In genomic region chr7:100886142-100886935, GRCh38 we compare ENCODE assay signal across 17 cellular contexts. TPM values are rescaled to one million over a fixed set of nuclear protein-coding genes. Genes with fewer than 3 reads are reported as not detected.
DNase-seq lines count a peak whose midpoint lies in the region; ATAC-seq and TF ChIP-seq lines count a peak whose summit lies in the region.
"Had no signal": no experiment of that assay in that cellular context is flagged by ENCODE, and none has a peak within 500 bp of the region (broad histone marks: within the 10 kb centered on the region; RNA-seq: fewer than 3 reads in every experiment).

No MANE protein-coding gene starts in this region.

- no peaks in the 10 kb centered on the region for H3K9me2 ChIP-seq in HCT116 (ENCODE audit: insufficient read depth)
- H3K9me2 ChIP-seq in neural cell (ENCODE audit: insufficient read depth, low read length), result no peaks in the 10 kb centered on the region

- no peak for TF ChIP-seq CTCF in HCT116 (IDR thresholded peaks at IDR 0.05 in 2 of 3, conservative IDR thresholded peaks at IDR 0.05 in 1 of 3; ENCODE audit: borderline replicate concordance in 1 of 3, insufficient read depth in 1 of 3, low read depth in 2 of 3, low read length in 2 of 3)
- no peak for TF ChIP-seq CTCF in neural cell (IDR thresholded peaks at IDR 0.05; ENCODE audit: poor library complexity, severe bottlenecking)
- no peak for TF ChIP-seq CTCF in thyroid gland (IDR thresholded peaks at IDR 0.05)

- peaks cover 8% of the 10 kb centered on the region for H3K27me3 Mint-ChIP-seq in T-helper 2 cell treated with Interferon-gamma antibody and Interleukin-4, amounts not matched to agents 5 μg/mL and 100 μg/mL, for 36 hours (ENCODE audit: low read depth)
- peaks cover 12% of the 10 kb centered on the region for H3K27me3 Mint-ChIP-seq in activated naive CD8-positive, alpha-beta T cell treated with anti-CD3 and anti-CD28 coated beads for 36 hours

- H3K4me1 ChIP-seq in HCT116 (ENCODE audit: control insufficient read depth in 1 of 2, insufficient read depth in 2 of 2, low read length in 2 of 2) (peaks cover 8 to 38% of the 10 kb centered on the region in 2 experiments), thyroid gland (peaks cover 17 to 21% of the 10 kb centered on the region in 2 donors)

- peak overlapping the region; percentile 45 for H3K4me3 Mint-ChIP-seq in T-helper 2 cell treated with Interferon-gamma antibody and Interleukin-4, amounts not matched to agents 5 μg/mL and 100 μg/mL, for 36 hours
- H3K4me3 Mint-ChIP-seq in activated naive CD8-positive, alpha-beta T cell treated with anti-CD3 and anti-CD28 coated beads for 36 hours, result peak overlapping the region; percentile 50

- H3K4me2 ChIP-seq in HCT116 (ENCODE audit: low read length), result no peak overlapping the region
- no peak overlapping the region for H3K4me2 ChIP-seq in neural cell (ENCODE audit: low read length)

- H3K9ac ChIP-seq in HCT116 (ENCODE audit: low read length) (no peak overlapping the region), neural cell (ENCODE audit: low read length) (no peak overlapping the region)

- POLR2A ChIA-PET in HCT116 (lab: Charles Lee), result interaction anchor here (0.9 kb wide), 1 partner anchor 11 kb away, joined by 3 read pairs; no protein-coding TSS in a partner anchor

- peaks cover 70% of the 10 kb centered on the region for H3K79me2 ChIP-seq in HCT116 (ENCODE audit: insufficient read depth, low read length)
- H3K79me2 ChIP-seq in neural cell (replicated peaks; ENCODE audit: insufficient read depth, low read length), result no peaks in the 10 kb centered on the region

- no TSS peak for BruUV-seq in HCT116 (replicated peaks; lab: Mats Ljungman, UMichigan)

- RAD21 ChIA-PET in HCT116 (lab: Charles Lee; ENCODE audit: low non-redundant PET in 1 of 2, low total read pairs in 2 of 2, uncharacterized antibody in 2 of 2, unreplicated experiment in 2 of 2), result no interaction called here

- H3K9me3 Mint-ChIP-seq in T-helper 2 cell treated with Interferon-gamma antibody and Interleukin-4, amounts not matched to agents 5 μg/mL and 100 μg/mL, for 36 hours, result no peaks in the 10 kb centered on the region
- no peaks in the 10 kb centered on the region for H3K9me3 Mint-ChIP-seq in activated naive CD8-positive, alpha-beta T cell treated with anti-CD3 and anti-CD28 coated beads for 36 hours

- no peak overlapping the region for H3K4me3 ChIP-seq in HCT116 (replicated peaks in 1 of 2; ENCODE audit: low read depth in 1 of 2, low read length in 2 of 2)
- no peak overlapping the region for H3K4me3 ChIP-seq in neural cell (ENCODE audit: low read length)
- no peak overlapping the region for H3K4me3 ChIP-seq in thyroid gland (replicated peaks in 1 of 3)
- H3K4me3 ChIP-seq: dorsolateral prefrontal cortex had no signal

- WGBS in thyroid gland, 2 donors, result 87 to 91% methylated on average over 20 to 22 of the region's 27 CpGs

- H2AFZ ChIP-seq in HCT116 (ENCODE audit: low read depth, low read length, poor library complexity, severe bottlenecking) (no peak overlapping the region), neural cell (ENCODE audit: low read depth, low read length) (no peak overlapping the region)

- TF ChIP-seq POLR2A in HCT116 (IDR thresholded peaks at IDR 0.05; ENCODE audit: borderline replicate concordance, extremely low read depth, insufficient read depth, insufficient read length) (no peak), thyroid gland (IDR thresholded peaks at IDR 0.05) (no peak)

- no peak for TF ChIP-seq RAD21 in HCT116 (IDR thresholded peaks at IDR 0.05; ENCODE audit: low read depth)
- TF ChIP-seq RAD21 in neural cell (conservative IDR thresholded peaks at IDR 0.05), result no peak

- no peak for DNase-seq in T-helper 2 cell treated with Interferon-gamma antibody and Interleukin-4, amounts not matched to agents 5 μg/mL and 100 μg/mL, for 36 hours (ENCODE audit: low spot score)
- DNase-seq in T-helper 2 cell (no peak), HCT116 (ENCODE audit: low read depth, low spot score) (no peak), thyroid gland (no peak)
- DNase-seq in activated naive CD8-positive, alpha-beta T cell treated with anti-CD3 and anti-CD28 coated beads for 36 hours, result no peak
- DNase-seq: aorta; DMS153; dorsolateral prefrontal cortex; foreskin melanocyte; KG1; NCI-H2029; NK-92 treated with Interleukin-12 subunit alpha and Interleukin-12 subunit beta, amount 100 ng/mL, for 24 hours; small intestine; trophoblast cell had no signal

- CTCF ChIA-PET in HCT116 (lab: Charles Lee), result interaction anchor here (0.8 to 1.4 kb wide), 2 partner anchors 34 to 85 kb away, joined by 3 read pairs; partner anchors contain the start of gene SLC12A9

- peaks cover 51 to 75% of the 10 kb centered on the region in 2 experiments for H3K36me3 ChIP-seq in HCT116 (ENCODE audit: control insufficient read depth in 1 of 2, insufficient read depth in 2 of 2, low read length in 2 of 2)
- peaks cover 18% of the 10 kb centered on the region for H3K36me3 ChIP-seq in neural cell (ENCODE audit: insufficient read depth, low read length)
- peaks cover 70% of the 10 kb centered on the region in 2 donors for H3K36me3 ChIP-seq in thyroid gland

- peaks cover 32% of the 10 kb centered on the region for H3K4me1 Mint-ChIP-seq in T-helper 2 cell treated with Interferon-gamma antibody and Interleukin-4, amounts not matched to agents 5 μg/mL and 100 μg/mL, for 36 hours (ENCODE audit: low read depth)
- peaks cover 55% of the 10 kb centered on the region for H3K4me1 Mint-ChIP-seq in activated naive CD8-positive, alpha-beta T cell treated with anti-CD3 and anti-CD28 coated beads for 36 hours

- H3F3A ChIP-seq in neural cell (ENCODE audit: insufficient read depth, low read length, poor library complexity, severe bottlenecking), result no peaks in the 10 kb centered on the region

- TF ChIP-seq EP300 in neural cell (conservative IDR thresholded peaks at IDR 0.05; ENCODE audit: poor library complexity, severe bottlenecking), result no peak

- intact Hi-C loops in HCT116 (cut with micrococcal nuclease) (no loop called here), thyroid gland (cut with DNase I) (no loop called here)

- no peaks in the 10 kb centered on the region for H3K27me3 ChIP-seq in HCT116 (ENCODE audit: insufficient read depth, low read length)
- H3K27me3 ChIP-seq in neural cell (ENCODE audit: insufficient read depth, low read depth, low read length), result peaks cover 4% of the 10 kb centered on the region
- H3K27me3 ChIP-seq in thyroid gland, result no peaks in the 10 kb centered on the region
- H3K27me3 ChIP-seq: dorsolateral prefrontal cortex had no signal

- H3K36me3 Mint-ChIP-seq in T-helper 2 cell treated with Interferon-gamma antibody and Interleukin-4, amounts not matched to agents 5 μg/mL and 100 μg/mL, for 36 hours (ENCODE audit: low read depth), result peaks cover 68% of the 10 kb centered on the region
- peaks cover 46% of the 10 kb centered on the region for H3K36me3 Mint-ChIP-seq in activated naive CD8-positive, alpha-beta T cell treated with anti-CD3 and anti-CD28 coated beads for 36 hours

- H4K20me1 ChIP-seq in HCT116 (ENCODE audit: insufficient read depth) (no peaks in the 10 kb centered on the region), neural cell (ENCODE audit: insufficient read depth) (no peaks in the 10 kb centered on the region)

- ATAC-seq in HCT116 (no peak), HG03139 (IDR thresholded peaks at IDR 0.05; ENCODE audit: unreplicated experiment) (no peak), GM21381 (IDR thresholded peaks at IDR 0.05; ENCODE audit: unreplicated experiment) (no peak)

- peak overlapping the region; percentile 36; the same call in 1 of the 2 replicates for H3K27ac ChIP-seq in HCT116 (ENCODE audit: low read depth, low read length)
- no peak overlapping the region for H3K27ac ChIP-seq in neural cell (ENCODE audit: low read length)
- H3K27ac ChIP-seq in thyroid gland, result no peak overlapping the region

- peak overlapping the region; percentile 94 for H3K27ac Mint-ChIP-seq in T-helper 2 cell treated with Interferon-gamma antibody and Interleukin-4, amounts not matched to agents 5 μg/mL and 100 μg/mL, for 36 hours
- H3K27ac Mint-ChIP-seq in activated naive CD8-positive, alpha-beta T cell treated with anti-CD3 and anti-CD28 coated beads for 36 hours, result peak overlapping the region; percentile 91

- no peaks in the 10 kb centered on the region for H3K9me3 ChIP-seq in HCT116 (ENCODE audit: control insufficient read depth in 1 of 2, insufficient read depth in 1 of 2, low read depth in 1 of 2, low read length in 2 of 2)
- H3K9me3 ChIP-seq in neural cell (ENCODE audit: low read length), result no peaks in the 10 kb centered on the region
- H3K9me3 ChIP-seq in thyroid gland, result no peaks in the 10 kb centered on the region

TF ChIP-seq in HCT116, 20 proteins besides CTCF, POLR2A, EP300 and RAD21 (continues in another document):
- TF ChIP-seq EZH2 (IDR thresholded peaks at IDR 0.05), result no peak

TF ChIP-seq in neural cell, 6 proteins besides CTCF, POLR2A, EP300 and RAD21 (continues in another document):
- TF ChIP-seq SMC3 (conservative IDR thresholded peaks at IDR 0.05; ENCODE audit: poor library complexity), result no peak

RNA-seq across cellular contexts. Expression of gene UFSP1, which starts 3.2 kb away (rescaled TPM):
- total RNA-seq in HCT116 (2021; ENCODE audit: unreplicated experiment), result 5.6 TPM
- polyA plus RNA-seq in HCT116 (2012), result 2.4 and 3.1 TPM in 2 replicates
- 1 to 10 TPM; 1.7 to 2.3 TPM for total RNA-seq in activated naive CD8-positive, alpha-beta T cell treated with anti-CD3 and anti-CD28 coated beads for 36 hours
- 2.4 and 5.0 TPM in 2 replicates for polyA plus RNA-seq in neural cell
- polyA minus RNA-seq in neural cell, result 5.6 and 7.2 TPM in 2 replicates
- total RNA-seq in thyroid gland, result 10 to 100 TPM in 1 of 4 donors, 1 to 10 TPM in 3; 7.4 to 10.4 (median 8.9) TPM

RNA-seq across cellular contexts. Expression of gene ACHE, which starts 9.3 kb away (rescaled TPM):
- total RNA-seq in HCT116 (2021; ENCODE audit: unreplicated experiment) (1.8 TPM), thyroid gland (1 to 10 TPM; 1.0 to 4.8 (median 1.8) TPM)
- 0.57 and 0.86 TPM in 2 replicates for polyA plus RNA-seq in HCT116 (2012)
- total RNA-seq in activated naive CD8-positive, alpha-beta T cell treated with anti-CD3 and anti-CD28 coated beads for 36 hours, result under 1 TPM in 1 of 2 experiments, not detected in 1; 0.14 TPM
- polyA plus RNA-seq in neural cell, result 12.2 and 14.3 TPM in 2 replicates
- 12.4 and 15.6 TPM in 2 replicates for polyA minus RNA-seq in neural cell

RNA-seq across cellular contexts. Expression of gene SRRT, which starts 11.4 kb away (rescaled TPM):
- total RNA-seq in HCT116 (2021; ENCODE audit: unreplicated experiment) (252 TPM), thyroid gland (100 to 1,000 TPM in 1 of 4 donors, 10 to 100 TPM in 3; 62.5 to 109 (median 93.2) TPM)
- 143 and 146 TPM in 2 replicates for polyA plus RNA-seq in HCT116 (2012)
- total RNA-seq in activated naive CD8-positive, alpha-beta T cell treated with anti-CD3 and anti-CD28 coated beads for 36 hours, result 100 to 1,000 TPM; 296 to 297 TPM
- 59.9 and 65.2 TPM in 2 replicates for polyA plus RNA-seq in neural cell
- 38.4 and 47.5 TPM in 2 replicates for polyA minus RNA-seq in neural cell

RNA-seq across cellular contexts. Expression of gene TRIP6, which starts 19.2 kb away (rescaled TPM):
- total RNA-seq in HCT116 (2021; ENCODE audit: unreplicated experiment) (102 TPM), thyroid gland (100 to 1,000 TPM in 3 of 4 donors, 10 to 100 TPM in 1; 64.5 to 122 (median 109) TPM)
- polyA plus RNA-seq in HCT116 (2012), result 99.7 and 124 TPM in 2 replicates
- 10 to 100 TPM; 44.2 to 45.1 TPM for total RNA-seq in activated naive CD8-positive, alpha-beta T cell treated with anti-CD3 and anti-CD28 coated beads for 36 hours
- polyA plus RNA-seq in neural cell, result 1.4 and 2.1 TPM in 2 replicates
- 1.2 and 1.5 TPM in 2 replicates for polyA minus RNA-seq in neural cell

RNA-seq across cellular contexts. Expression of gene SLC12A9, which starts 33.8 kb away (rescaled TPM):
- total RNA-seq in HCT116 (2021; ENCODE audit: unreplicated experiment), result 24.6 TPM
- 14.7 and 15.4 TPM in 2 replicates for polyA plus RNA-seq in HCT116 (2012)
- 10 to 100 TPM; 13.4 to 14.6 TPM for total RNA-seq in activated naive CD8-positive, alpha-beta T cell treated with anti-CD3 and anti-CD28 coated beads for 36 hours
- 21.2 and 29.0 TPM in 2 replicates for polyA plus RNA-seq in neural cell
- polyA minus RNA-seq in neural cell, result 14.8 and 19.2 TPM in 2 replicates
- 10 to 100 TPM; 15.2 to 27.9 (median 17.2) TPM for total RNA-seq in thyroid gland
